Comparison of ENCODE assay signal across 20 cellular contexts in the genomic region with DNA sequence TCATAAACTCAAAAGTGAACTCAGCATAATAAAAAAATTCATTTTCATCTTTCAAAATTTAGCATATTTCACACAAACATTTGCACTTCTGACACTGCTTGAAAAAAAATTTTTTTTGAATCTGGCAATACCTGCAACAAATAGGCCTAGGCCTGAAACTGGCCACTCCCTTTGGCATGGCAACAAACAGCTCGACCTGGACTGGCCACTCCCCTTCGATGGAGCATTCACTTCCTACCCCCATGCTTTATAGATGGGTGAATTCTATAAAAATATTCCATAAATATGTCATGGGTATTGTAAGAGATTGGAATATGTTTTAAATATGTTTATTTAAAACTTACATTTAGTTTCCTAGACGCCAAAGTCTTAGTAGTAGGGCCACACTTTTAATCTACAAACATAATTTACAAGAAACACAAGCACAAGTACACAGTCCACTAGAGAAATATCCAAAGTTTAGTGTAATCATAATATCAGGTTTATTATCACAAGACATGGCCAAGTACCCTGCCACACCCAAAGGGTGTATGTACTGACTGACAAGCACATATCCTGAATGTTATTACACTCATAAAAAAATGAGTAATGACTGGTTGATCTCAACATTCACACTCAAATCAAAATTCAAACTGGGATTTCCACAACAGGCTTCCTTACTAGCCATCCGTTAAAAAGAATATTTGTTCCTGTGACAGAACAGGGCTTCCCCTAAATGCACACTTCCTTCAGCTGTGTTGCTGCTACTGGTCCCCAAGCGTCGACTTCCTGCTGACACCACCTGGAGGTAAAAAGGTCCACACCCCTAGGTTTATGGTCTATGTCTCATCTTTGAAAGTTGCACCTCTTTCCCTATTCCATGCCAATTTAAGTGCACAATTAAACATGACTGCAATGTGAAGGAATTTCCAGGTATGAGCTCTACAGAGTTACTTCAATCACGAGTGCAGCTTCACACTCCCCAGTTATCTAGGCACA.
A peak's percentile ranks its signal among the peaks of the same experiment; 100 is the strongest.
DNase-seq lines count a peak whose midpoint lies in the region; ATAC-seq and TF ChIP-seq lines count a peak whose summit lies in the region.
"Had no signal": no experiment of that assay in that cellular context is flagged by ENCODE, and none has a peak within 500 bp of the region (broad histone marks: within the 10 kb centered on the region; RNA-seq: fewer than 3 reads in every experiment).

No MANE protein-coding gene starts in this region.

- no peak for TF ChIP-seq CTCF in activated CD8-positive, alpha-beta T cell treated with anti-CD3 and anti-CD28 coated beads for 36 hours (IDR thresholded peaks at IDR 0.05)
- TF ChIP-seq CTCF in transverse colon (IDR thresholded peaks at IDR 0.05) (no peak), gastrocnemius medialis (IDR thresholded peaks at IDR 0.05 in 4 of 5, conservative IDR thresholded peaks at IDR 0.05 in 1 of 5) (no peak), heart right ventricle (IDR thresholded peaks at IDR 0.05) (no peak)

- H3K36me3 Mint-ChIP-seq in activated naive CD4-positive, alpha-beta T cell treated with anti-CD3 and anti-CD28 coated beads, Interleukin-2, amount 10 ng/mL, durations not matched to agents 7 days and 5 days, result no peaks in the 10 kb centered on the region
- H3K36me3 Mint-ChIP-seq in activated CD8-positive, alpha-beta T cell treated with anti-CD3 and anti-CD28 coated beads for 36 hours (ENCODE audit: low read depth), result peaks cover 9% of the 10 kb centered on the region
- H3K36me3 Mint-ChIP-seq: neural progenitor cell had no signal

- H3K27ac ChIP-seq in transverse colon, result peak overlapping the region; percentile 73 to 79 (median 76)
- no peak overlapping the region for H3K27ac ChIP-seq in gastrocnemius medialis
- H3K27ac ChIP-seq in heart right ventricle, result no peak overlapping the region
- H3K27ac ChIP-seq: BLaER1 treated with 17β-estradiol and CSF1 and Interleukin-3, amounts not matched to agents 10 nM and 100 nM; neural progenitor cell; prostate gland; skin epidermis had no signal

- H3K27ac Mint-ChIP-seq in activated naive CD4-positive, alpha-beta T cell treated with anti-CD3 and anti-CD28 coated beads, Interleukin-2, amount 10 ng/mL, durations not matched to agents 7 days and 5 days, result no peak overlapping the region
- H3K27ac Mint-ChIP-seq in activated CD8-positive, alpha-beta T cell treated with anti-CD3 and anti-CD28 coated beads for 36 hours, result peak overlapping the region; percentile 55
- H3K27ac Mint-ChIP-seq: neural progenitor cell had no signal

- POLR2A ChIA-PET in activated CD8-positive, alpha-beta T cell treated with anti-CD3 and anti-CD28 coated beads for 36 hours (lab: Charles Lee), result no interaction called here

- H3K36me3 ChIP-seq in transverse colon (no peaks in the 10 kb centered on the region), gastrocnemius medialis (no peaks in the 10 kb centered on the region), heart right ventricle (no peaks in the 10 kb centered on the region)
- H3K36me3 ChIP-seq: BLaER1 treated with 17β-estradiol and CSF1 and Interleukin-3, amounts not matched to agents 10 nM and 100 nM; neural progenitor cell; prostate gland had no signal

- TF ChIP-seq POLR2A in transverse colon (IDR thresholded peaks at IDR 0.05) (no peak), gastrocnemius medialis (IDR thresholded peaks at IDR 0.05) (no peak)

- no peak overlapping the region for H3K4me3 Mint-ChIP-seq in activated naive CD4-positive, alpha-beta T cell treated with anti-CD3 and anti-CD28 coated beads, Interleukin-2, amount 10 ng/mL, durations not matched to agents 7 days and 5 days
- H3K4me3 Mint-ChIP-seq in activated CD8-positive, alpha-beta T cell treated with anti-CD3 and anti-CD28 coated beads for 36 hours, result no peak overlapping the region
- H3K4me3 Mint-ChIP-seq: neural progenitor cell had no signal

- H3K4me1 ChIP-seq in transverse colon, result peaks cover 0 to 51% (median 28%) of the 10 kb centered on the region in 4 donors
- peaks cover 16 to 18% of the 10 kb centered on the region in 2 donors for H3K4me1 ChIP-seq in gastrocnemius medialis
- peaks cover 0 to 18% (median 9%) of the 10 kb centered on the region in 9 donors for H3K4me1 ChIP-seq in heart right ventricle
- H3K4me1 ChIP-seq: BLaER1 treated with 17β-estradiol and CSF1 and Interleukin-3, amounts not matched to agents 10 nM and 100 nM; neural progenitor cell; prostate gland had no signal

- CTCF ChIA-PET in activated naive CD4-positive, alpha-beta T cell treated with anti-CD3 and anti-CD28 coated beads, Interleukin-2, amount 10 ng/mL, durations not matched to agents 7 days and 5 days (lab: Charles Lee), result no interaction called here
- CTCF ChIA-PET in activated CD8-positive, alpha-beta T cell treated with anti-CD3 and anti-CD28 coated beads for 36 hours (lab: Charles Lee), result no interaction called here

- H3K9me3 ChIP-seq in transverse colon (no peaks in the 10 kb centered on the region), gastrocnemius medialis (no peaks in the 10 kb centered on the region), heart right ventricle (peaks cover 0 to 8% (median 0%) of the 10 kb centered on the region in 11 donors)
- H3K9me3 ChIP-seq: prostate gland had no signal

- ATAC-seq in activated CD8-positive, alpha-beta T cell treated with anti-CD3 and anti-CD28 coated beads for 36 hours, result peak; percentile 84
- ATAC-seq in GM21576 (IDR thresholded peaks at IDR 0.05; ENCODE audit: unreplicated experiment) (no peak), gastrocnemius medialis (no peak), heart right ventricle (no peak)

- 32 to 45% methylated on average over 6 to 7 of the region's 7 CpGs for WGBS in transverse colon (ENCODE audit: low coverage in 1 of 2), 2 donors
- 75 to 86% methylated on average over 7 of the region's 7 CpGs for WGBS in heart right ventricle, 2 donors

- no peak overlapping the region for H3K4me3 ChIP-seq in transverse colon
- H3K4me3 ChIP-seq in gastrocnemius medialis, result no peak overlapping the region
- H3K4me3 ChIP-seq in heart right ventricle, result no peak overlapping the region
- H3K4me3 ChIP-seq: BLaER1 treated with 17β-estradiol and CSF1 and Interleukin-3, amounts not matched to agents 10 nM and 100 nM; neural progenitor cell; prostate gland; skin epidermis had no signal

- DNase-seq in activated naive CD4-positive, alpha-beta T cell treated with anti-CD3 and anti-CD28 coated beads, Interleukin-2, amount 10 ng/mL, durations not matched to agents 7 days and 5 days, result peak; percentile 22
- no peak for DNase-seq in activated naive CD4-positive, alpha-beta T cell (lab: John Stamatoyannopoulos, UW)
- peak; percentile 24 for DNase-seq in activated CD8-positive, alpha-beta T cell treated with anti-CD3 and anti-CD28 coated beads for 36 hours
- DNase-seq in kidney tubule cell (ENCODE audit: low spot score) (peak; percentile 59), transverse colon (peak; percentile 72), gastrocnemius medialis (no peak), heart right ventricle (no peak)
- DNase-seq: activated CD4-positive, alpha-beta T cell treated with anti-CD3 and anti-CD28 coated beads for 48 hours; activated naive CD4-positive, alpha-beta T cell treated with Interleukin-2 at 50 U/mL for 16 hours; DMS 273 treated with DMSO at 0.1 percent for 48 hours; GF-D8; kidney; NCI-H1694; stimulated activated CD4-positive, alpha-beta T cell treated with anti-CD3 and anti-CD28 coated beads, Interleukin-2, amount 100 ng/mL, for 48 hours had no signal

- H3K27me3 ChIP-seq in transverse colon (no peaks in the 10 kb centered on the region), gastrocnemius medialis (no peaks in the 10 kb centered on the region), heart right ventricle (no peaks in the 10 kb centered on the region)
- H3K27me3 ChIP-seq: BLaER1 treated with 17β-estradiol and CSF1 and Interleukin-3, amounts not matched to agents 10 nM and 100 nM; neural progenitor cell had no signal

- peaks cover 2% of the 10 kb centered on the region for H3K9me3 Mint-ChIP-seq in activated naive CD4-positive, alpha-beta T cell treated with anti-CD3 and anti-CD28 coated beads, Interleukin-2, amount 10 ng/mL, durations not matched to agents 7 days and 5 days
- peaks cover 6% of the 10 kb centered on the region for H3K9me3 Mint-ChIP-seq in activated CD8-positive, alpha-beta T cell treated with anti-CD3 and anti-CD28 coated beads for 36 hours

- in situ Hi-C loops in transverse colon (cut with MboI; ENCODE audit: low pct_ligation_motif_present in 1 of 4, low pct_unique_long_range_greater_than_20kb in 1 of 4, low sequenced_read_pairs in 3 of 4), result loop anchor here in 1 of 4 donors (25.0 kb wide), 1 partner anchor 517 kb away; no protein-coding TSS in a partner anchor
- in situ Hi-C loops in gastrocnemius medialis (cut with MboI; ENCODE audit: low sequenced_read_pairs in 4 of 4), result no loop called here

- no peaks in the 10 kb centered on the region for H3K27me3 Mint-ChIP-seq in activated naive CD4-positive, alpha-beta T cell treated with anti-CD3 and anti-CD28 coated beads, Interleukin-2, amount 10 ng/mL, durations not matched to agents 7 days and 5 days
- no peaks in the 10 kb centered on the region for H3K27me3 Mint-ChIP-seq in activated CD8-positive, alpha-beta T cell treated with anti-CD3 and anti-CD28 coated beads for 36 hours
- H3K27me3 Mint-ChIP-seq: IgD-negative memory B cell had no signal

- H3K4me1 Mint-ChIP-seq in activated naive CD4-positive, alpha-beta T cell treated with anti-CD3 and anti-CD28 coated beads, Interleukin-2, amount 10 ng/mL, durations not matched to agents 7 days and 5 days, result peaks cover 13% of the 10 kb centered on the region
- peaks cover 20% of the 10 kb centered on the region for H3K4me1 Mint-ChIP-seq in activated CD8-positive, alpha-beta T cell treated with anti-CD3 and anti-CD28 coated beads for 36 hours (ENCODE audit: low read depth)

- intact Hi-C loops in activated CD8-positive, alpha-beta T cell treated with anti-CD3 and anti-CD28 coated beads for 36 hours (cut with micrococcal nuclease), result no loop called here
- intact Hi-C loops in transverse colon (cut with DNase I; ENCODE audit: low total_unique reads), result no loop called here
- intact Hi-C loops in gastrocnemius medialis (cut with DNase I; ENCODE audit: low total_unique reads), result no loop called here
- intact Hi-C loops in heart right ventricle (cut with DNase I), result no loop called here

- no peak for TF ChIP-seq EP300 in transverse colon (IDR thresholded peaks at IDR 0.05; ENCODE audit: low read depth)

Comparison
In these comparisons a context has a peak if more than half of its experiments do, and no peak if none do; other contexts are left out.
1. DNase-seq: peak in activated naive CD4-positive, alpha-beta T cell treated with anti-CD3 and anti-CD28 coated beads, Interleukin-2, amount 10 ng/mL, durations not matched to agents 7 days and 5 days (single experiment), activated CD8-positive, alpha-beta T cell treated with anti-CD3 and anti-CD28 coated beads for 36 hours (single experiment), kidney tubule cell (single experiment) and transverse colon (single experiment); none in activated naive CD4-positive, alpha-beta T cell (0 of 4), gastrocnemius medialis (0 of 2) and heart right ventricle (0 of 2).
2. H3K27ac ChIP-seq: peak in transverse colon (4 of 4); none in gastrocnemius medialis (0 of 4) and heart right ventricle (0 of 10).